In the genomic region with DNA sequence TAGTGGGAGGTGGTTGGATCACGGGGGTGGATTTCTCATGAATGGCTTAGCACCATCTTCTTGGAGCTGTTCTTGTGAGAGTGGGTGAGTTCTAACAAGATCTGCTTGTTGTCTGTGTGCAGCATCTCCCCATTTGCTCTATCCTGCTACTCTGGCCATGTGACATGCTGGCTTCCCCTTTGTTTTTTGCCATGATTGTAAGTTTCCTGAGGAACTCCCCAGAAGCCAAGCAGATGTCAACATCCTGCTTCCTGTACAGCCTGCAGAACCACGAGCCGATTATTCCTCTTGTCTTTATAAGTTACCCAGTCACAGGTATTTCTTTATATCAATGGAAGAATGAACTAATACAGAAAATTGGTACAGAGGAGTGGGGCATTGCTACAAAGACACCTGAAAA, we compare ENCODE assay signal across 21 cellular contexts. TPM values are rescaled to one million over a fixed set of nuclear protein-coding genes. Genes with fewer than 3 reads are reported as not detected.
DNase-seq lines count a peak whose midpoint lies in the region; TF ChIP-seq lines count a peak whose summit lies in the region.
"Had no signal": no experiment of that assay in that cellular context is flagged by ENCODE, and none has a peak within 500 bp of the region (broad histone marks: within the 10 kb centered on the region; RNA-seq: fewer than 3 reads in every experiment).

No MANE protein-coding gene starts in this region.

- no peaks in the 10 kb centered on the region for H3K36me3 Mint-ChIP-seq in activated CD4-positive, alpha-beta T cell treated with anti-CD3 and anti-CD28 coated beads, Interleukin-2, amount 10 ng/mL, durations not matched to agents 24 days and 14 days (ENCODE audit: low read depth)
- H3K36me3 Mint-ChIP-seq: CD8-positive, alpha-beta T cell had no signal

- H3K27ac Mint-ChIP-seq in activated CD4-positive, alpha-beta T cell treated with anti-CD3 and anti-CD28 coated beads, Interleukin-2, amount 10 ng/mL, durations not matched to agents 24 days and 14 days, result peak overlapping the region; percentile 15
- H3K27ac Mint-ChIP-seq: CD8-positive, alpha-beta T cell had no signal

- no peak overlapping the region for H3K4me3 ChIP-seq in NB4 (ENCODE audit: low read depth, low read length)
- H3K4me3 ChIP-seq: BLaER1, GM12878, GM23248 had no signal

- H3K9me3 Mint-ChIP-seq in activated CD4-positive, alpha-beta T cell treated with anti-CD3 and anti-CD28 coated beads, Interleukin-2, amount 10 ng/mL, durations not matched to agents 24 days and 14 days, result peaks cover 9% of the 10 kb centered on the region

- intact Hi-C loops in activated CD4-positive, alpha-beta T cell treated with anti-CD3 and anti-CD28 coated beads, Interleukin-2, amount 10 ng/mL, durations not matched to agents 24 days and 14 days (cut with micrococcal nuclease), result no loop called here

- TF ChIP-seq CTCF in NB4 (IDR thresholded peaks at IDR 0.05; ENCODE audit: low read depth, low read length), result no peak

- peaks cover 4% of the 10 kb centered on the region for H3K27me3 Mint-ChIP-seq in activated CD4-positive, alpha-beta T cell treated with anti-CD3 and anti-CD28 coated beads, Interleukin-2, amount 10 ng/mL, durations not matched to agents 24 days and 14 days

- no peak for TF ChIP-seq POLR2A in NB4 (IDR thresholded peaks at IDR 0.05; ENCODE audit: extremely low read depth, insufficient read length)

- H3K4me1 Mint-ChIP-seq in activated CD4-positive, alpha-beta T cell treated with anti-CD3 and anti-CD28 coated beads, Interleukin-2, amount 10 ng/mL, durations not matched to agents 24 days and 14 days, result peaks cover 31% of the 10 kb centered on the region

- DNase-seq in activated CD4-positive, alpha-beta T cell treated with anti-CD3 and anti-CD28 coated beads, Interleukin-2, amount 10 ng/mL, durations not matched to agents 24 days and 14 days, result no peak
- no peak for DNase-seq in activated CD4-positive, alpha-beta T cell treated with anti-CD3 and anti-CD28 coated beads for 48 hours
- peak; percentile 23 for DNase-seq in GDM1 (lab: John Stamatoyannopoulos, UW)
- peak; percentile 40 for DNase-seq in NB4 (ENCODE audit: low read depth)
- peak; percentile 14 for DNase-seq in stimulated activated CD8-positive, alpha-beta memory T cell treated with anti-CD3 and anti-CD28 coated beads, Interleukin-4, amount 100 ng/mL, for 48 hours
- no peak for DNase-seq in stimulated activated CD4-positive, alpha-beta T cell treated with anti-CD3 and anti-CD28 coated beads, Interleukin-1b, Interleukin-23, amount 100 ng/mL, for 48 hours
- DNase-seq in NCI-H82 (lab: John Stamatoyannopoulos, UW), result no peak
- DNase-seq: 8988T; Caco-2; CD8-positive, alpha-beta T cell; GM23248; H7; NCI-H2029; NCI-H446 treated with DMSO at 0.1 percent for 48 hours; NCI-H526; SHP77 had no signal

- no peak overlapping the region for H3K4me3 Mint-ChIP-seq in activated CD4-positive, alpha-beta T cell treated with anti-CD3 and anti-CD28 coated beads, Interleukin-2, amount 10 ng/mL, durations not matched to agents 24 days and 14 days
- H3K4me3 Mint-ChIP-seq: CD8-positive, alpha-beta T cell had no signal

RNA-seq across cellular contexts. Expression of gene SIGLEC12, which starts 2.3 kb away (rescaled TPM):
- total RNA-seq in activated CD4-positive, alpha-beta T cell treated with anti-CD3 and anti-CD28 coated beads, Interleukin-2, amount 10 ng/mL, durations not matched to agents 24 days and 14 days, result 0.98 and 1.5 TPM in 2 replicates
- total RNA-seq: Caco-2; CD8-positive, alpha-beta T cell; GM23248; H7; HepG2; HT1080; SK-MEL-5 had no signal

RNA-seq across cellular contexts. Expression of gene CEACAM18, which starts 25.6 kb away (rescaled TPM):
- not detected in 2 replicates for total RNA-seq in activated CD4-positive, alpha-beta T cell treated with anti-CD3 and anti-CD28 coated beads, Interleukin-2, amount 10 ng/mL, durations not matched to agents 24 days and 14 days
- total RNA-seq: Caco-2; CD8-positive, alpha-beta T cell; GM12878; GM23248; H7; HepG2; HT1080; SK-MEL-5 had no signal

RNA-seq across cellular contexts. Expression of gene SIGLEC6, which starts 27.6 kb away (rescaled TPM):
- total RNA-seq in activated CD4-positive, alpha-beta T cell treated with anti-CD3 and anti-CD28 coated beads, Interleukin-2, amount 10 ng/mL, durations not matched to agents 24 days and 14 days, result 0.91 and 0.95 TPM in 2 replicates
- total RNA-seq: CD8-positive, alpha-beta T cell; GM23248; H7; HepG2; HT1080; SK-MEL-5 had no signal

RNA-seq across cellular contexts. Expression of gene SIGLEC8, which starts 45.6 kb away (rescaled TPM):
- total RNA-seq in activated CD4-positive, alpha-beta T cell treated with anti-CD3 and anti-CD28 coated beads, Interleukin-2, amount 10 ng/mL, durations not matched to agents 24 days and 14 days, result 0.09 and 0.16 TPM in 2 replicates
- total RNA-seq: Caco-2; CD8-positive, alpha-beta T cell; GM12878; GM23248; H7; HepG2; HT1080; SK-MEL-5 had no signal

Comparison
In these comparisons a context has a peak if more than half of its experiments do, and no peak if none do; other contexts are left out.
1. DNase-seq: peak in GDM1 (single experiment), NB4 (single experiment) and stimulated activated CD8-positive, alpha-beta memory T cell treated with anti-CD3 and anti-CD28 coated beads, Interleukin-4, amount 100 ng/mL, for 48 hours (single experiment); none in activated CD4-positive, alpha-beta T cell treated with anti-CD3 and anti-CD28 coated beads, Interleukin-2, amount 10 ng/mL, durations not matched to agents 24 days and 14 days (single experiment), activated CD4-positive, alpha-beta T cell treated with anti-CD3 and anti-CD28 coated beads for 48 hours (single experiment), stimulated activated CD4-positive, alpha-beta T cell treated with anti-CD3 and anti-CD28 coated beads, Interleukin-1b, Interleukin-23, amount 100 ng/mL, for 48 hours (single experiment) and NCI-H82 (single experiment).